ENCODE assay signal across 22 cellular contexts in genomic region chrX:52422884-52423283, GRCh38. TPM values are rescaled to one million over a fixed set of nuclear protein-coding genes. Genes with fewer than 3 reads are reported as not detected.
DNase-seq lines count a peak whose midpoint lies in the region; ATAC-seq and TF ChIP-seq lines count a peak whose summit lies in the region.
"Had no signal": no experiment of that assay in that cellular context is flagged by ENCODE, and none has a peak within 500 bp of the region (broad histone marks: within the 10 kb centered on the region; RNA-seq: fewer than 3 reads in every experiment).

No MANE protein-coding gene starts in this region.

- no peak overlapping the region for H2BK5ac ChIP-seq in mesenchymal stem cell (ENCODE audit: low read depth, low read length, poor library complexity, severe bottlenecking)

- no peaks in the 10 kb centered on the region for H3K4me1 ChIP-seq in mesenchymal stem cell (ENCODE audit: control insufficient read depth, insufficient read depth, low read depth, low read length)
- H3K4me1 ChIP-seq: BE2C, upper lobe of right lung had no signal

- H2BK120ac ChIP-seq in mesenchymal stem cell (ENCODE audit: low read depth, low read length), result no peak overlapping the region

- peaks cover 23% of the 10 kb centered on the region for H3K4me1 Mint-ChIP-seq in chondrocyte (ENCODE audit: low read depth)
- H3K4me1 Mint-ChIP-seq in activated T-helper 2 cell treated with anti-CD3 and anti-CD28 coated beads, Interferon-gamma antibody, Interleukin-2, Interleukin-4, amounts not matched to agents 10 μg/mL and 5 μg/mL and 100 μg/mL, durations not matched to agents 14 hours and 24 hours and 36 hours (ENCODE audit: low read depth), result no peaks in the 10 kb centered on the region
- H3K4me1 Mint-ChIP-seq: activated naive CD8-positive, alpha-beta T cell treated with anti-CD3 and anti-CD28 coated beads, Interleukin-2, amount 50 U/mL, for 24 hours; stimulated activated naive CD8-positive, alpha-beta T cell treated with anti-CD3 and anti-CD28 coated beads, Interleukin-15, amount 100 ng/mL, for 72 hours had no signal

- no peak overlapping the region for H2AK5ac ChIP-seq in mesenchymal stem cell (ENCODE audit: low read length, severe bottlenecking)

- no peaks in the 10 kb centered on the region for H3K36me3 ChIP-seq in mesenchymal stem cell (ENCODE audit: control insufficient read depth in 1 of 2, insufficient read depth in 2 of 2, low read depth in 1 of 2, low read length in 2 of 2)
- H3K36me3 ChIP-seq: BE2C, neutrophil, upper lobe of right lung had no signal

- H4K91ac ChIP-seq in mesenchymal stem cell (ENCODE audit: low read length), result no peak overlapping the region

- no peak overlapping the region for H2BK12ac ChIP-seq in mesenchymal stem cell (ENCODE audit: low read length in 2 of 2)

- H3K27ac ChIP-seq in mesenchymal stem cell (ENCODE audit: low read length, poor library complexity, severe bottlenecking), result no peak overlapping the region
- H3K27ac ChIP-seq: neutrophil, upper lobe of right lung had no signal

- intact Hi-C loops in left colon (cut with DNase I, micrococcal nuclease), result no loop called here
- intact Hi-C loops in activated T-helper 2 cell treated with anti-CD3 and anti-CD28 coated beads, Interferon-gamma antibody, Interleukin-2, Interleukin-4, amounts not matched to agents 10 μg/mL and 5 μg/mL and 100 μg/mL, durations not matched to agents 14 hours and 24 hours and 36 hours (cut with micrococcal nuclease), result no loop called here

- no CpG with 5 or more reads among the region's 1 CpG for WGBS in mesenchymal stem cell

- H4K8ac ChIP-seq in mesenchymal stem cell (ENCODE audit: low read length), result no peak overlapping the region

- H3K9me3 ChIP-seq in mesenchymal stem cell (ENCODE audit: control insufficient read depth, low read length), result no peaks in the 10 kb centered on the region
- H3K9me3 ChIP-seq: BE2C, neutrophil, upper lobe of right lung had no signal

- peak overlapping the region; percentile 32 for H3K27ac Mint-ChIP-seq in chondrocyte (ENCODE audit: unreplicated experiment)
- H3K27ac Mint-ChIP-seq in activated T-helper 2 cell treated with anti-CD3 and anti-CD28 coated beads, Interferon-gamma antibody, Interleukin-2, Interleukin-4, amounts not matched to agents 10 μg/mL and 5 μg/mL and 100 μg/mL, durations not matched to agents 14 hours and 24 hours and 36 hours, result no peak overlapping the region
- H3K27ac Mint-ChIP-seq: activated naive CD8-positive, alpha-beta T cell treated with anti-CD3 and anti-CD28 coated beads, Interleukin-2, amount 50 U/mL, for 24 hours; stimulated activated naive CD8-positive, alpha-beta T cell treated with anti-CD3 and anti-CD28 coated beads, Interleukin-15, amount 100 ng/mL, for 72 hours had no signal

- no peak overlapping the region for H3K23ac ChIP-seq in mesenchymal stem cell (ENCODE audit: low read length in 2 of 2)

- H3K4ac ChIP-seq in mesenchymal stem cell (ENCODE audit: low read depth in 1 of 2, low read length in 2 of 2), result no peak overlapping the region

- TF ChIP-seq CTCF in chondrocyte (IDR thresholded peaks at IDR 0.05), result no peak

- DNase-seq in AG20443 (ENCODE audit: low spot score) (peak; percentile 29), M059J (ENCODE audit: low read depth) (peak; percentile 45), chondrocyte (ENCODE audit: low spot score) (no peak), non-pigmented ciliary epithelial cell (ENCODE audit: low read depth) (peak; percentile 52), left colon (no peak), mesenchymal stem cell (no peak)
- DNase-seq in activated T-helper 2 cell treated with anti-CD3 and anti-CD28 coated beads, Interferon-gamma antibody, Interleukin-2, Interleukin-4, amounts not matched to agents 10 μg/mL and 5 μg/mL and 100 μg/mL, durations not matched to agents 14 hours and 24 hours and 36 hours (ENCODE audit: low spot score), result no peak
- DNase-seq: activated naive CD8-positive, alpha-beta T cell treated with anti-CD3 and anti-CD28 coated beads, Interleukin-2, amount 50 U/mL, for 24 hours; BE2C; Calu3; cerebellar nuclear complex; glutamatergic neuron; NCI-H1417 treated with DMSO at 0.1 percent for 48 hours; stimulated activated naive CD8-positive, alpha-beta T cell treated with anti-CD3 and anti-CD28 coated beads, Interleukin-15, amount 100 ng/mL, for 72 hours; upper lobe of right lung had no signal

- no peaks in the 10 kb centered on the region for H3K36me3 Mint-ChIP-seq in chondrocyte (ENCODE audit: low read depth)
- no peaks in the 10 kb centered on the region for H3K36me3 Mint-ChIP-seq in activated T-helper 2 cell treated with anti-CD3 and anti-CD28 coated beads, Interferon-gamma antibody, Interleukin-2, Interleukin-4, amounts not matched to agents 10 μg/mL and 5 μg/mL and 100 μg/mL, durations not matched to agents 14 hours and 24 hours and 36 hours (ENCODE audit: low read depth)

- peaks cover 16% of the 10 kb centered on the region for H3K9me3 Mint-ChIP-seq in chondrocyte (ENCODE audit: low read depth)
- H3K9me3 Mint-ChIP-seq in activated T-helper 2 cell treated with anti-CD3 and anti-CD28 coated beads, Interferon-gamma antibody, Interleukin-2, Interleukin-4, amounts not matched to agents 10 μg/mL and 5 μg/mL and 100 μg/mL, durations not matched to agents 14 hours and 24 hours and 36 hours, result no peaks in the 10 kb centered on the region
- H3K9me3 Mint-ChIP-seq: activated naive CD8-positive, alpha-beta T cell treated with anti-CD3 and anti-CD28 coated beads, Interleukin-2, amount 50 U/mL, for 24 hours; stimulated activated naive CD8-positive, alpha-beta T cell treated with anti-CD3 and anti-CD28 coated beads, Interleukin-15, amount 100 ng/mL, for 72 hours had no signal

- H3K4me3 Mint-ChIP-seq in chondrocyte (ENCODE audit: unreplicated experiment), result no peak overlapping the region
- H3K4me3 Mint-ChIP-seq in activated T-helper 2 cell treated with anti-CD3 and anti-CD28 coated beads, Interferon-gamma antibody, Interleukin-2, Interleukin-4, amounts not matched to agents 10 μg/mL and 5 μg/mL and 100 μg/mL, durations not matched to agents 14 hours and 24 hours and 36 hours (ENCODE audit: low read depth), result no peak overlapping the region
- H3K4me3 Mint-ChIP-seq: activated naive CD8-positive, alpha-beta T cell treated with anti-CD3 and anti-CD28 coated beads, Interleukin-2, amount 50 U/mL, for 24 hours; stimulated activated naive CD8-positive, alpha-beta T cell treated with anti-CD3 and anti-CD28 coated beads, Interleukin-15, amount 100 ng/mL, for 72 hours had no signal

- H3K9ac ChIP-seq in mesenchymal stem cell (ENCODE audit: low read length), result no peak overlapping the region

- ATAC-seq in left colon, result no peak
- ATAC-seq in GM18517 (IDR thresholded peaks at IDR 0.05; ENCODE audit: unreplicated experiment), result no peak
- ATAC-seq: activated CD4-positive, CD25-positive, alpha-beta regulatory T cell treated with anti-CD3 and anti-CD28 coated beads, Interleukin-2, amount 50 U/mL, for 24 hours; activated naive CD8-positive, alpha-beta T cell treated with anti-CD3 and anti-CD28 coated beads, Interleukin-2, amount 50 U/mL, for 24 hours; GM12878; stimulated activated naive CD8-positive, alpha-beta T cell treated with anti-CD3 and anti-CD28 coated beads, Interleukin-15, amount 100 ng/mL, for 72 hours; upper lobe of right lung had no signal

- no peak overlapping the region for H3K14ac ChIP-seq in mesenchymal stem cell (ENCODE audit: low read length in 2 of 2)

- H3K4me3 ChIP-seq in mesenchymal stem cell (ENCODE audit: insufficient read depth in 1 of 2, low read depth in 1 of 2, low read length in 2 of 2), result no peak overlapping the region
- H3K4me3 ChIP-seq: GM12878, upper lobe of right lung had no signal

- H3K79me1 ChIP-seq in mesenchymal stem cell (replicated peaks; ENCODE audit: low read length, poor library complexity, severe bottlenecking), result no peaks in the 10 kb centered on the region

- no peaks in the 10 kb centered on the region for H3K27me3 Mint-ChIP-seq in chondrocyte (ENCODE audit: low read depth)
- H3K27me3 Mint-ChIP-seq in activated T-helper 2 cell treated with anti-CD3 and anti-CD28 coated beads, Interferon-gamma antibody, Interleukin-2, Interleukin-4, amounts not matched to agents 10 μg/mL and 5 μg/mL and 100 μg/mL, durations not matched to agents 14 hours and 24 hours and 36 hours (ENCODE audit: low read depth), result no peaks in the 10 kb centered on the region
- H3K27me3 Mint-ChIP-seq: activated naive CD8-positive, alpha-beta T cell treated with anti-CD3 and anti-CD28 coated beads, Interleukin-2, amount 50 U/mL, for 24 hours; stimulated activated naive CD8-positive, alpha-beta T cell treated with anti-CD3 and anti-CD28 coated beads, Interleukin-15, amount 100 ng/mL, for 72 hours had no signal

- no peak overlapping the region for H3K4me2 ChIP-seq in mesenchymal stem cell (ENCODE audit: low read length, poor library complexity, severe bottlenecking)

- H3K18ac ChIP-seq in mesenchymal stem cell (ENCODE audit: low read depth in 1 of 2, low read length in 2 of 2), result no peak overlapping the region

- H2BK15ac ChIP-seq in mesenchymal stem cell (ENCODE audit: low read depth, poor library complexity, severe bottlenecking), result no peak overlapping the region

- H3K27me3 ChIP-seq in mesenchymal stem cell (ENCODE audit: control insufficient read depth in 1 of 2, insufficient read depth in 1 of 2, low read length in 2 of 2), result peaks cover 0 to 31% of the 10 kb centered on the region in 2 experiments
- H3K27me3 ChIP-seq: BE2C, neutrophil, upper lobe of right lung had no signal

- H2AFZ ChIP-seq in mesenchymal stem cell (ENCODE audit: low read depth, low read length), result no peak overlapping the region

RNA-seq across cellular contexts. Expression of gene XAGE2, which starts 54.1 kb away (rescaled TPM):
- 0.62 TPM in 1 of 2 replicates, not detected in the other for total RNA-seq in M059J (2014; rRNA removed; shearing (Covaris generic))
- total RNA-seq in chondrocyte (not detected in 3 replicates), left colon (not detected)
- not detected in 2 replicates for total RNA-seq in activated T-helper 2 cell treated with anti-CD3 and anti-CD28 coated beads, Interferon-gamma antibody, Interleukin-2, Interleukin-4, amounts not matched to agents 10 μg/mL and 5 μg/mL and 100 μg/mL, durations not matched to agents 14 hours and 24 hours and 36 hours
- not detected for polyA plus RNA-seq in mesenchymal stem cell (2013, experiment 1 of 2)
- polyA plus RNA-seq in mesenchymal stem cell (2013, experiment 2 of 2), result not detected
- total RNA-seq: Calu3, G401, GM12878, OCI-LY7, skeletal muscle tissue had no signal
- polyA plus RNA-seq: GM12878 had no signal

Comparison
In these comparisons a context has a peak if more than half of its experiments do, and no peak if none do; other contexts are left out.
1. DNase-seq: peak in AG20443 (single experiment), M059J (single experiment) and non-pigmented ciliary epithelial cell (single experiment); none in chondrocyte (single experiment), left colon (0 of 2), activated T-helper 2 cell treated with anti-CD3 and anti-CD28 coated beads, Interferon-gamma antibody, Interleukin-2, Interleukin-4, amounts not matched to agents 10 μg/mL and 5 μg/mL and 100 μg/mL, durations not matched to agents 14 hours and 24 hours and 36 hours (single experiment) and mesenchymal stem cell (single experiment).